Comparison of ENCODE assay signal across 1 cellular context in genomic region chr13:30110301-30111070, GRCh38.
TF ChIP-seq lines count a peak whose summit lies in the region.

No MANE protein-coding gene starts in this region.

TF ChIP-seq in H1, 55 proteins besides CTCF, POLR2A, EP300 and RAD21 (continued from another document):
- TF ChIP-seq, protein P1, sequence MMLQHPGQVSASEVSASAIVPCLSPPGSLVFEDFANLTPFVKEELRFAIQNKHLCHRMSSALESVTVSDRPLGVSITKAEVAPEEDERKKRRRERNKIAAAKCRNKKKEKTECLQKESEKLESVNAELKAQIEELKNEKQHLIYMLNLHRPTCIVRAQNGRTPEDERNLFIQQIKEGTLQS (IDR thresholded peaks at IDR 0.05; ENCODE audit: insufficient read depth, low read depth, low read length): no peak
TF ChIP-seq in H1: peak in this region for 0.
